ENCODE assay signal across 8 cellular contexts in the genomic region with DNA sequence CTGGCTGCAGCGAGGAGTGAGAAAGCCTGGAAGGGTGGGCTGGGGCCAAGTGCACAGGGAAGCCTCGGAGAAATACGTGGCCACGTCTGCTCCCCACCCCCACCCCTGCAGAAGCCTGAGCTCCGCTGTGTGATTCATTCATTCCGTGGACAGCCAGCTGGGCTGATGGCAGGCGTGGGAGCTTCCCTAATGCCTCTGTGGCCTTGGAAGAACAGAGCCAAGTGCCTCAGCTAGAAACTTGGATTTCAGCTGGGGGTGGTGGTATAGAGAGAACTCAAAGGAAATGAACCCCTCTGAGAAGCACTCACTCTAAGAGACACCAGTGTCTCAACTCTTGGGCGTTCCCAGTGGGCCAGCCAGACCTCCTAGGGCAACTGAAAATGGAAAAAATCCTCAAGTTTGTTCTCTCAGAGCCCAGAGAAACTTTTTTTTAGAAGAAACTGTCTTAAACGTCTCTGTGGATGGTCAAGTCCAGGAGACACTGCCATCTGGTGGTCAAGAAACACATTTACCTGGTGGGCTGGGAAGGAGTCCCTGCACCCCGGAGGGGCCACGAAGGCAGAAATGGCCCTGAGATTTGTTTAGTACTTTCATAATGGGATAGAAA. TPM values are rescaled to one million over a fixed set of nuclear protein-coding genes. Genes with fewer than 3 reads are reported as not detected.
A peak's percentile ranks its signal among the peaks of the same experiment; 100 is the strongest.
DNase-seq lines count a peak whose midpoint lies in the region; ATAC-seq and TF ChIP-seq lines count a peak whose summit lies in the region.

No MANE protein-coding gene starts in this region.

- TF ChIP-seq POLR2A in esophagus squamous epithelium (IDR thresholded peaks at IDR 0.05) (no peak), testis (IDR thresholded peaks at IDR 0.05) (no peak)

- ATAC-seq in GM18520 (IDR thresholded peaks at IDR 0.05; ENCODE audit: unreplicated experiment) = peak; percentile 48
- ATAC-seq in HG03039 (IDR thresholded peaks at IDR 0.05; ENCODE audit: unreplicated experiment) = peak; percentile 50
- peak; percentile 74 to 84 for ATAC-seq in naive B cell (ENCODE audit: low read depth in 2 of 2)

- 15 to 16% methylated on average over 10 of the region's 11 CpGs for WGBS in esophagus squamous epithelium, 2 donors
- WGBS in testis, 2 donors = 10% methylated on average over 10 to 11 of the region's 11 CpGs

- H3K27ac ChIP-seq in esophagus squamous epithelium (peak overlapping the region; percentile 51 to 80 (median 68)), testis (peak overlapping the region; percentile 31 to 47)

- H3K36me3 ChIP-seq in esophagus squamous epithelium (peaks cover 0 to 32% (median 0%) of the 10 kb centered on the region in 3 donors), testis (ENCODE audit: low read depth, missing control alignments) (no peaks in the 10 kb centered on the region)

- H3K4me1 ChIP-seq in esophagus squamous epithelium = peaks cover 16 to 48% (median 28%) of the 10 kb centered on the region in 3 donors
- H3K4me1 ChIP-seq in testis = peaks cover 50% of the 10 kb centered on the region

- intact Hi-C loops in esophagus squamous epithelium (cut with DNase I) (loop anchor here (5.0 to 10.0 kb wide), 2 partner anchors 78 to 296 kb away; partner anchors contain the start of gene SLC36A1), testis (cut with DNase I; ENCODE audit: low total_unique reads) (loop anchor here (5.0 kb wide), 1 partner anchor 83 kb away; no protein-coding TSS in a partner anchor)

- peaks cover 15 to 20% of the 10 kb centered on the region in 2 donors for H3K36me3 Mint-ChIP-seq in naive B cell

- H3K9me3 Mint-ChIP-seq in naive B cell = no peaks in the 10 kb centered on the region

- H3K4me3 ChIP-seq in esophagus squamous epithelium = peak overlapping the region in 1 of 4 donors; percentile 10
- no peak overlapping the region for H3K4me3 ChIP-seq in testis

- peak; percentile 76 for TF ChIP-seq CTCF in AG09319 (IDR thresholded peaks at IDR 0.05; ENCODE audit: low read depth, low read length)
- peak; percentile 78 to 93 (median 88) for TF ChIP-seq CTCF in esophagus squamous epithelium (IDR thresholded peaks at IDR 0.05)
- TF ChIP-seq CTCF in testis (IDR thresholded peaks at IDR 0.05) = peak; percentile 95 to 99 (median 96)

- H3K27me3 Mint-ChIP-seq in naive B cell = no peaks in the 10 kb centered on the region

- peak; percentile 85 for DNase-seq in AG09319 (ENCODE audit: extremely low read depth, low read depth)
- DNase-seq in NCI-H69 (lab: John Stamatoyannopoulos, UW) = peak; percentile 57
- peak; percentile 38 for DNase-seq in activated T-cell treated with anti-CD3 and anti-CD28 coated beads, Interleukin-2, amount 50 U/mL, for 1 hour
- no peak for DNase-seq in esophagus squamous epithelium (lab: John Stamatoyannopoulos, UW)
- DNase-seq in naive B cell = peak; percentile 46
- DNase-seq in testis = peak; percentile 91

- H3K9me3 ChIP-seq in esophagus squamous epithelium = no peaks in the 10 kb centered on the region
- H3K9me3 ChIP-seq in testis = no peaks in the 10 kb centered on the region

- H3K27me3 ChIP-seq in esophagus squamous epithelium = no peaks in the 10 kb centered on the region
- H3K27me3 ChIP-seq in testis = no peaks in the 10 kb centered on the region

- H3K27ac Mint-ChIP-seq in naive B cell = peak overlapping the region in 2 of 6 donors; percentile 9 to 76

- H3K4me1 Mint-ChIP-seq in naive B cell = peaks cover 6 to 24% (median 11%) of the 10 kb centered on the region in 3 donors

- peak overlapping the region in 1 of 8 donors; percentile 47 for H3K4me3 Mint-ChIP-seq in naive B cell

RNA-seq across cellular contexts. Expression of gene ATOX1, which starts 18.0 kb away (rescaled TPM):
- total RNA-seq in esophagus squamous epithelium = 100 to 1,000 TPM in 1 of 4 donors, 10 to 100 TPM in 3; 56.0 to 109 (median 74.5) TPM
- 10 to 100 TPM; 51.7 to 74.8 (median 59.4) TPM for polyA plus RNA-seq in naive B cell (ENCODE audit: low read depth in 6 of 6)
- 100 to 1,000 TPM; 135 to 145 TPM for total RNA-seq in testis
- polyA plus RNA-seq in testis (ENCODE audit: insufficient read depth, low read depth, low replicate concordance) = 115 TPM

RNA-seq across cellular contexts. Expression of gene G3BP1, which starts 31.3 kb away (rescaled TPM):
- total RNA-seq in esophagus squamous epithelium (100 to 1,000 TPM in 3 of 4 donors, 10 to 100 TPM in 1; 99.8 to 119 (median 109) TPM), testis (100 to 1,000 TPM; 112 TPM)
- polyA plus RNA-seq in naive B cell (ENCODE audit: low read depth in 6 of 6) (100 to 1,000 TPM in 5 of 6 donors, 10 to 100 TPM in 1; 93.9 to 151 (median 135) TPM), testis (ENCODE audit: insufficient read depth, low read depth, low replicate concordance) (115 TPM)

RNA-seq across cellular contexts. Expression of gene SPARC, which starts 53.7 kb away (rescaled TPM):
- 100 to 1,000 TPM in 1 of 4 donors, 10 to 100 TPM in 3; 14.9 to 164 (median 61.9) TPM for total RNA-seq in esophagus squamous epithelium
- polyA plus RNA-seq in naive B cell (ENCODE audit: low read depth in 6 of 6) = 10 to 100 TPM in 5 of 6 donors, 1 to 10 TPM in 1; 9.6 to 30.7 (median 24.7) TPM
- total RNA-seq in testis = 1,000 to 10,000 TPM; 1,884 to 2,585 TPM
- 3,080 TPM for polyA plus RNA-seq in testis (ENCODE audit: insufficient read depth, low read depth, low replicate concordance)

Comparison
In these comparisons a context has a peak if more than half of its experiments do, and no peak if none do; other contexts are left out.
1. RNA of gene SPARC, which starts 53.7 kb away (total RNA-seq): 1,884 to 2,585 TPM in testis; 14.9 to 164 TPM in esophagus squamous epithelium; every median in the first group is over 10 times any median in the second.
2. Peak in every context shown above with its lines, with median percentiles within 50 percentile points of each other: CTCF ChIP-seq and ATAC-seq.